In genomic region chr13:30796132-30796832, GRCh38 we compare ENCODE assay signal across 8 cellular contexts.
DNase-seq lines count a peak whose midpoint lies in the region; ATAC-seq and TF ChIP-seq lines count a peak whose summit lies in the region.

No MANE protein-coding gene starts in this region.

- H3K4me1 ChIP-seq in body of pancreas (peaks cover 8% of the 10 kb centered on the region), mucosa of rectum (ENCODE audit: control insufficient read depth in 2 of 2, insufficient read depth in 2 of 2, low read length in 2 of 2) (peaks cover 9 to 15% of the 10 kb centered on the region in 2 donors)

- H3K27me3 ChIP-seq in body of pancreas (no peaks in the 10 kb centered on the region), mucosa of rectum (ENCODE audit: control insufficient read depth in 2 of 2, insufficient read depth in 2 of 2, low read length in 2 of 2) (no peaks in the 10 kb centered on the region)

- H3K36me3 ChIP-seq in KOPT-K1 (ENCODE audit: insufficient read depth, low read length) (no peaks in the 10 kb centered on the region), body of pancreas (replicated peaks in 1 of 2; ENCODE audit: insufficient read depth in 1 of 2, low read depth in 2 of 2) (no peaks in the 10 kb centered on the region), mucosa of rectum (ENCODE audit: control insufficient read depth in 2 of 2, insufficient read depth in 2 of 2, low read length in 2 of 2) (no peaks in the 10 kb centered on the region)

- intact Hi-C loops in body of pancreas (cut with DNase I): no loop called here

- no peak for TF ChIP-seq CTCF in body of pancreas (IDR thresholded peaks at IDR 0.05)

- H3K27ac ChIP-seq in KOPT-K1 (ENCODE audit: low read depth, low read length, poor library complexity, severe bottlenecking) (peak overlapping the region; percentile 23), body of pancreas (no peak overlapping the region), mucosa of rectum (ENCODE audit: low read depth in 2 of 2, low read length in 2 of 2) (no peak overlapping the region)

- TF ChIP-seq POLR2A in body of pancreas (IDR thresholded peaks at IDR 0.05): no peak

- no peak overlapping the region for H3K4me3 ChIP-seq in body of pancreas
- peak overlapping the region; percentile 10 to 36 for H3K4me3 ChIP-seq in mucosa of rectum (ENCODE audit: low read length in 2 of 2)

- WGBS in body of pancreas, 2 donors: 30 to 32% methylated on average over 6 of the region's 6 CpGs

- peak; percentile 15 for ATAC-seq in body of pancreas
- no peak for ATAC-seq in GM19328 (IDR thresholded peaks at IDR 0.05; ENCODE audit: unreplicated experiment)
- no peak for ATAC-seq in GM21515 (IDR thresholded peaks at IDR 0.05; ENCODE audit: unreplicated experiment)

- DNase-seq in Daoy (ENCODE audit: low read depth): peak; percentile 86
- peak in 1 of 4 donors; percentile 21 for DNase-seq in body of pancreas
- DNase-seq in NCI-H1694 treated with DMSO at 0.1 percent for 48 hours (lab: John Stamatoyannopoulos, UW): no peak
- DNase-seq in NCI-H1436 treated with DMSO at 0.1 percent for 48 hours (lab: John Stamatoyannopoulos, UW): no peak

- H3K9ac ChIP-seq in mucosa of rectum (ENCODE audit: low read depth in 1 of 2, low read length in 2 of 2): no peak overlapping the region

- H3K9me3 ChIP-seq in KOPT-K1 (ENCODE audit: insufficient read depth, low read length, poor library complexity, severe bottlenecking) (no peaks in the 10 kb centered on the region), body of pancreas (no peaks in the 10 kb centered on the region), mucosa of rectum (ENCODE audit: control insufficient read depth in 2 of 2, low read length in 2 of 2) (no peaks in the 10 kb centered on the region)

Comparison
In these comparisons a context has a peak if more than half of its experiments do, and no peak if none do; other contexts are left out.
1. H3K4me3 ChIP-seq: peak in mucosa of rectum (2 of 2); none in body of pancreas (0 of 2).